1 cellular context compared by ENCODE assay signal in the genomic region with DNA sequence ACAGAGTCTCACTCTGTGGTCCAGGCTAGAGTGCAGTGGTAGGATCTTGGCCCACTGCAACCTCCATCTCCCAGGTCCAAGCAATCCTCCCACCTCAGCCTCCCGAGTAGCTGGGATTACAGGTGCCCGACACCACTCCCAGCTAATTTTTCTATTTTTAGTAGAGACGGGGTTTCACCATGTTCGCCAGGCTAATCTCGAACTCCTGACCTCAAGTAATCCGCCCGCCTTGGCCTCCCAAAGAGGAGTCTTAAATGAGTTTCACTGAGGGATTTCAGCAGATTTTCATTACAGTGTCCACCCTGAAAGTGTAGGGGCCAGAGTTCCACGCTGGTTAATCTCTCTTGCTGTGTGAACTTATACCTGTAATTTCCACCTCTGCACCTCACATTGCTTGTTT.
TF ChIP-seq lines count a peak whose summit lies in the region.

No MANE protein-coding gene starts in this region.

TF ChIP-seq in HCT116, 20 proteins besides CTCF, POLR2A, EP300 and RAD21:
- no peak for TF ChIP-seq REST (IDR thresholded peaks at IDR 0.05; ENCODE audit: low read depth)
- no peak for TF ChIP-seq EZH2phosphoT487 (IDR thresholded peaks at IDR 0.05; ENCODE audit: borderline replicate concordance)
- TF ChIP-seq CEBPB (IDR thresholded peaks at IDR 0.05; ENCODE audit: low read depth), result no peak
- TF ChIP-seq MAX (IDR thresholded peaks at IDR 0.05), result no peak
- TF ChIP-seq TCF7L2 (IDR thresholded peaks at IDR 0.05; ENCODE audit: borderline replicate concordance, extremely low read depth, insufficient read depth, insufficient read length), result no peak
- TF ChIP-seq ZNF274 (IDR thresholded peaks at IDR 0.05; ENCODE audit: low read depth, low read length), result no peak
- TF ChIP-seq POLR2AphosphoS5 (IDR thresholded peaks at IDR 0.05; ENCODE audit: low read depth, low read length), result no peak
- no peak for TF ChIP-seq EGR1 (IDR thresholded peaks at IDR 0.05; ENCODE audit: low read depth)
- no peak for TF ChIP-seq SRF (IDR thresholded peaks at IDR 0.05; ENCODE audit: low read depth)
- TF ChIP-seq ELF1 (IDR thresholded peaks at IDR 0.05; ENCODE audit: borderline replicate concordance, low read depth), result no peak
- no peak for TF ChIP-seq YY1 (IDR thresholded peaks at IDR 0.05; ENCODE audit: extremely low read depth, insufficient replicate concordance, low read depth, low read length)
- no peak for TF ChIP-seq FOSL1 (IDR thresholded peaks at IDR 0.05; ENCODE audit: low read depth)
- TF ChIP-seq, protein P1, sequence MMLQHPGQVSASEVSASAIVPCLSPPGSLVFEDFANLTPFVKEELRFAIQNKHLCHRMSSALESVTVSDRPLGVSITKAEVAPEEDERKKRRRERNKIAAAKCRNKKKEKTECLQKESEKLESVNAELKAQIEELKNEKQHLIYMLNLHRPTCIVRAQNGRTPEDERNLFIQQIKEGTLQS (IDR thresholded peaks at IDR 0.05), result no peak
- no peak for TF ChIP-seq SP1 (IDR thresholded peaks at IDR 0.05; ENCODE audit: low read depth)
- no peak for TF ChIP-seq EZH2 (IDR thresholded peaks at IDR 0.05)
